8 cellular contexts compared by ENCODE assay signal in the genomic region with DNA sequence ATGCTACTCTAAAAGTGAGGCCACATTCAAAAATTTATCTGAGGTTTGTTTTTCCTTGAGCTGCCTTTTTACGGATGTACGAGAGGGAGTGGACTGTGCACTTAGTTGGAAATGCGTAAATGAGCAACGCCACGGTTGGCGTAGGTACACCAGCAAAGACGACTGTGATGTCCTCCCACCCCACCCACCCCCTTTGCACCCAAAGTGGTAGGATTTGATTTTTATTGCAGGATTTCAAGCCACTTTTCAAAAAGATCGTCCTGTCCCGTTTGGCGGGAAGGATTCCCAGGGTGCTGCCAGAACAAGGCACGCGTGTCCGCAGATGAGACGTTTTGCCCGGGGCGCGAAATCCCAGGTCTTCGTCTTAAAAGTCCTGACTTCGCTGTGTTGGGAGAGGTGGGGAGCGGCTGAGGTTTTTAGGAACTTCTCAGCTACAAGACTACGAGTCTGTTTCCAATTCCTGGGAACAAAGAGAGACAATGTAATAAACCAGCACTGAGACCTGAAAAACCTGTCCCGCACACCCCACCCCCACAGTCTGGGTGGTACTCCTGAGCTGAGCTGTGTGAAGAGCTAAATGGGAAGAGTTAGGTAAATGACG. TPM values are rescaled to one million over a fixed set of nuclear protein-coding genes. Genes with fewer than 3 reads are reported as not detected.
DNase-seq lines count a peak whose midpoint lies in the region; ATAC-seq, FAIRE-seq and TF ChIP-seq lines count a peak whose summit lies in the region.

No MANE protein-coding gene starts in this region.

- H3K4me3 ChIP-seq in RWPE2 (ENCODE audit: severe bottlenecking) = peak overlapping the region; percentile 36
- H3K4me3 ChIP-seq in esophagus muscularis mucosa = peak overlapping the region; percentile 73 to 92 (median 91)
- peak overlapping the region; percentile 49 for H3K4me3 ChIP-seq in neuron (ENCODE audit: low read length)

- H2AFZ ChIP-seq in neuron (ENCODE audit: low read depth, low read length) = no peak overlapping the region

- H3K27ac Mint-ChIP-seq in T-helper 1 cell treated with Interleukin-12 subunit alpha and Interleukin-12 subunit beta and Interleukin-4 antibody, amounts not matched to agents 30 μg/mL and 1 μg/mL, for 36 hours = no peak overlapping the region

- 8% methylated on average over 22 of the region's 23 CpGs for WGBS in esophagus muscularis mucosa

- TF ChIP-seq CTCF in RWPE2 (IDR thresholded peaks at IDR 0.05; ENCODE audit: poor library complexity, severe bottlenecking) (no peak), esophagus muscularis mucosa (IDR thresholded peaks at IDR 0.05) (no peak)

- H3K9me3 ChIP-seq in RWPE2 (ENCODE audit: severe bottlenecking) (no peaks in the 10 kb centered on the region), esophagus muscularis mucosa (no peaks in the 10 kb centered on the region), neuron (ENCODE audit: low read length) (no peaks in the 10 kb centered on the region)

- H3K36me3 ChIP-seq in RWPE2 (ENCODE audit: low read depth) (peaks cover 12% of the 10 kb centered on the region), esophagus muscularis mucosa (peaks cover 0 to 2% (median under 1%) of the 10 kb centered on the region in 4 donors), neuron (ENCODE audit: insufficient read depth, low read length) (peaks cover 4% of the 10 kb centered on the region)

- intact Hi-C loops in esophagus muscularis mucosa (cut with DNase I) = loop anchor here (2.0 kb wide), 1 partner anchor 158 kb away; no protein-coding TSS in a partner anchor

- H3K4me3 Mint-ChIP-seq in T-helper 1 cell treated with Interleukin-12 subunit alpha and Interleukin-12 subunit beta and Interleukin-4 antibody, amounts not matched to agents 30 μg/mL and 1 μg/mL, for 36 hours = peak overlapping the region; percentile 82

- FAIRE-seq in RCC 7860 (lab: Jason Lieb, UNC) (no peak), GM12892 (lab: Jason Lieb, UNC) (no peak)

- no peak for TF ChIP-seq POLR2A in esophagus muscularis mucosa (IDR thresholded peaks at IDR 0.05; ENCODE audit: low read depth)
- no peak for TF ChIP-seq POLR2A in GM12892 (IDR thresholded peaks at IDR 0.05; ENCODE audit: low read depth, low read length)

- H3K4me1 Mint-ChIP-seq in T-helper 1 cell treated with Interleukin-12 subunit alpha and Interleukin-12 subunit beta and Interleukin-4 antibody, amounts not matched to agents 30 μg/mL and 1 μg/mL, for 36 hours (ENCODE audit: low read depth) = peaks cover 9% of the 10 kb centered on the region

- H3K36me3 Mint-ChIP-seq in T-helper 1 cell treated with Interleukin-12 subunit alpha and Interleukin-12 subunit beta and Interleukin-4 antibody, amounts not matched to agents 30 μg/mL and 1 μg/mL, for 36 hours (ENCODE audit: low read depth) = no peaks in the 10 kb centered on the region

- H3K27me3 Mint-ChIP-seq in T-helper 1 cell treated with Interleukin-12 subunit alpha and Interleukin-12 subunit beta and Interleukin-4 antibody, amounts not matched to agents 30 μg/mL and 1 μg/mL, for 36 hours (ENCODE audit: low read depth) = peaks cover 23% of the 10 kb centered on the region

- DNase-seq in T-helper 1 cell = no peak
- DNase-seq in RWPE2 (ENCODE audit: low spot score) = no peak
- no peak for DNase-seq in esophagus muscularis mucosa (ENCODE audit: extremely low spot score)
- no peak for DNase-seq in RCC 7860 (ENCODE audit: low spot score)
- no peak for DNase-seq in GM12892 (ENCODE audit: insufficient read length)

- H3K4me1 ChIP-seq in RWPE2 (ENCODE audit: insufficient read depth, poor library complexity, severe bottlenecking) = peaks cover 15% of the 10 kb centered on the region
- H3K4me1 ChIP-seq in esophagus muscularis mucosa = peaks cover 15 to 37% (median 24%) of the 10 kb centered on the region in 4 donors
- peaks cover 25% of the 10 kb centered on the region for H3K4me1 ChIP-seq in neuron (ENCODE audit: insufficient read depth, low read length)

- no peaks in the 10 kb centered on the region for H3K9me3 Mint-ChIP-seq in T-helper 1 cell treated with Interleukin-12 subunit alpha and Interleukin-12 subunit beta and Interleukin-4 antibody, amounts not matched to agents 30 μg/mL and 1 μg/mL, for 36 hours

- H3K27ac ChIP-seq in RWPE2 (ENCODE audit: poor library complexity, severe bottlenecking) (peak overlapping the region; percentile 75), esophagus muscularis mucosa (replicated peaks in 1 of 4) (peak overlapping the region; percentile 92 to 97 (median 96))

- ATAC-seq in RWPE2 (ENCODE audit: low read depth) (no peak), GM18511 (IDR thresholded peaks at IDR 0.05; ENCODE audit: unreplicated experiment) (no peak)

- H3K27me3 ChIP-seq in RWPE2 (ENCODE audit: insufficient read depth, poor library complexity, severe bottlenecking) (no peaks in the 10 kb centered on the region), esophagus muscularis mucosa (no peaks in the 10 kb centered on the region), neuron (ENCODE audit: insufficient read depth, low read length) (peaks cover 24% of the 10 kb centered on the region)

- no peak for TF ChIP-seq EP300 in esophagus muscularis mucosa (IDR thresholded peaks at IDR 0.05)

RNA-seq across cellular contexts. Expression of gene TLE1, which starts 1.0 kb away (rescaled TPM):
- total RNA-seq in esophagus muscularis mucosa = 100 to 1,000 TPM in 1 of 4 donors, 10 to 100 TPM in 3; 52.3 to 125 (median 76.8) TPM
- polyA plus RNA-seq in GM12892 (2012; ENCODE audit: missing spikeins) = 0.19 TPM

Comparison
In these comparisons a context has a peak if more than half of its experiments do, and no peak if none do; other contexts are left out.
1. H3K4me3 ChIP-seq: peak in every context shown above with its lines; median percentile 91 in esophagus muscularis mucosa; 49 in neuron; 36 in RWPE2.